Comparison of ENCODE assay signal across 8 cellular contexts in genomic region chr7:73578342-73579124, GRCh38. TPM values are rescaled to one million over a fixed set of nuclear protein-coding genes. Genes with fewer than 3 reads are reported as not detected.
DNase-seq lines count a peak whose midpoint lies in the region; ATAC-seq and TF ChIP-seq lines count a peak whose summit lies in the region.

TBL2 (minus strand) TSS chr7:73578579; CDS start chr7:73578549, 30 bp downstream.

- H3K79me1 ChIP-seq in mesenchymal stem cell (replicated peaks; ENCODE audit: low read length, poor library complexity, severe bottlenecking), result peaks cover 13% of the 10 kb centered on the region

- peak; percentile 99 for DNase-seq in Caco-2
- DNase-seq in HT1080 (ENCODE audit: low read depth), result peak; percentile 96
- DNase-seq in NOMO-1 treated with DMSO at 0.1 percent for 48 hours (lab: John Stamatoyannopoulos, UW; ENCODE audit: unreplicated experiment), result peak; percentile 100
- peak; percentile 97 for DNase-seq in activated CD8-positive, alpha-beta memory T cell treated with anti-CD3 and anti-CD28 coated beads for 4 hours (ENCODE audit: low read depth in 2 of 2)
- DNase-seq in effector memory CD8-positive, alpha-beta T cell, result peak; percentile 99
- DNase-seq in mesenchymal stem cell, result peak; percentile 98
- DNase-seq in stimulated activated CD8-positive, alpha-beta memory T cell treated with anti-CD3 and anti-CD28 coated beads, Interleukin-12 subunit alpha, Interleukin-12 subunit beta, amount 100 ng/mL, for 4 hours (ENCODE audit: low read depth), result peak; percentile 97

- no peaks in the 10 kb centered on the region for H3K27me3 ChIP-seq in Caco-2 (replicated peaks; ENCODE audit: control insufficient read depth, insufficient read depth, low read length)
- no peaks in the 10 kb centered on the region for H3K27me3 ChIP-seq in mesenchymal stem cell (ENCODE audit: control insufficient read depth in 1 of 2, insufficient read depth in 1 of 2, low read length in 2 of 2)

- peak within 1 kb of the TSS; percentile 60 for H3K4me2 ChIP-seq in mesenchymal stem cell (ENCODE audit: low read length, poor library complexity, severe bottlenecking)

- intact Hi-C loops in Caco-2 (cut with micrococcal nuclease; ENCODE audit: unreplicated experiment), result loop anchor here (1.0 to 5.0 kb wide), 4 partner anchors 21 to 249 kb away; partner anchors contain the start of genes BAZ1B, BCL7B and MLXIPL

- peak within 1 kb of the TSS; percentile 75 for H2AFZ ChIP-seq in mesenchymal stem cell (ENCODE audit: low read depth, low read length)

- H3K4me1 ChIP-seq in Caco-2 (peaks cover 8% of the 10 kb centered on the region; the same call in 1 of the 2 replicates), mesenchymal stem cell (ENCODE audit: control insufficient read depth, insufficient read depth, low read depth, low read length) (peaks cover 14% of the 10 kb centered on the region)

- CTCF ChIA-PET in Caco-2 (lab: Charles Lee), result interaction anchor here (0.6 to 1.4 kb wide), 4 partner anchors 9 to 304 kb away, joined by 3 to 8 read pairs (median 4); no protein-coding TSS in a partner anchor

- peak within 1 kb of the TSS; percentile 44 to 97 for H3K18ac ChIP-seq in mesenchymal stem cell (ENCODE audit: low read depth in 1 of 2, low read length in 2 of 2)

- peak within 1 kb of the TSS; percentile 91 to 98 for H3K4ac ChIP-seq in mesenchymal stem cell (ENCODE audit: low read depth in 1 of 2, low read length in 2 of 2)

- H3K9me3 Mint-ChIP-seq in Caco-2 (ENCODE audit: unreplicated experiment), result no peaks in the 10 kb centered on the region
- no peaks in the 10 kb centered on the region for H3K9me3 Mint-ChIP-seq in effector memory CD8-positive, alpha-beta T cell

- peak within 1 kb of the TSS; percentile 71 for H2BK5ac ChIP-seq in mesenchymal stem cell (ENCODE audit: low read depth, low read length, poor library complexity, severe bottlenecking)

- H3K36me3 ChIP-seq in Caco-2 (ENCODE audit: control insufficient read depth, insufficient read depth, low read length) (peaks cover 5% of the 10 kb centered on the region), mesenchymal stem cell (ENCODE audit: control insufficient read depth in 1 of 2, insufficient read depth in 2 of 2, low read depth in 1 of 2, low read length in 2 of 2) (peaks cover 22 to 24% of the 10 kb centered on the region in 2 experiments)

- H2AK5ac ChIP-seq in mesenchymal stem cell (ENCODE audit: low read length, severe bottlenecking), result no peak within 1 kb of the TSS

- H3K4me3 ChIP-seq in Caco-2 (ENCODE audit: low read depth, low read length), result peak within 1 kb of the TSS; percentile 60
- peak within 1 kb of the TSS; percentile 89 to 95 for H3K4me3 ChIP-seq in mesenchymal stem cell (ENCODE audit: insufficient read depth in 1 of 2, low read depth in 1 of 2, low read length in 2 of 2)

- H3K9me3 ChIP-seq in Caco-2, result no peaks in the 10 kb centered on the region
- H3K9me3 ChIP-seq in mesenchymal stem cell (ENCODE audit: control insufficient read depth, low read length), result no peaks in the 10 kb centered on the region

- H3K4me1 Mint-ChIP-seq in Caco-2 (ENCODE audit: low read depth, unreplicated experiment), result peaks cover 8% of the 10 kb centered on the region
- H3K4me1 Mint-ChIP-seq in effector memory CD8-positive, alpha-beta T cell (ENCODE audit: low read depth in 2 of 2), result peaks cover 19 to 22% of the 10 kb centered on the region in 2 donors

- POLR2A ChIA-PET in Caco-2 (lab: Charles Lee), result interaction anchor here (0.5 to 1.4 kb wide), 20 partner anchors 9 to 1908 kb away, joined by 3 to 14 read pairs (median 5); partner anchors contain the start of genes BAZ1B and BCL7B

- peak in 1 of 2 experiments; percentile 30 for TF ChIP-seq CTCF in Caco-2 (IDR thresholded peaks at IDR 0.05; ENCODE audit: insufficient read depth in 1 of 2, low read depth in 1 of 2, low read length in 1 of 2, severe bottlenecking in 1 of 2, unreplicated experiment in 1 of 2)

- no TSS peak for BruUV-seq in Caco-2 (replicated peaks; lab: Mats Ljungman, UMichigan)

- H3K27ac ChIP-seq in mesenchymal stem cell (ENCODE audit: low read length, poor library complexity, severe bottlenecking), result peak within 1 kb of the TSS; percentile 72

- peak within 1 kb of the TSS; percentile 96 for H4K8ac ChIP-seq in mesenchymal stem cell (ENCODE audit: low read length)

- peak within 1 kb of the TSS in 1 of 2 experiments; percentile 95 for H3K23ac ChIP-seq in mesenchymal stem cell (ENCODE audit: low read length in 2 of 2)

- H3K14ac ChIP-seq in mesenchymal stem cell (ENCODE audit: low read length in 2 of 2), result peak within 1 kb of the TSS in 1 of 2 experiments; percentile 99

- under 1% methylated on average over 58 of the region's 75 CpGs for WGBS in mesenchymal stem cell

- H3K27ac Mint-ChIP-seq in Caco-2 (ENCODE audit: unreplicated experiment), result peak within 1 kb of the TSS; percentile 92
- peak within 1 kb of the TSS; percentile 95 for H3K27ac Mint-ChIP-seq in effector memory CD8-positive, alpha-beta T cell

- H2BK15ac ChIP-seq in mesenchymal stem cell (ENCODE audit: low read depth, poor library complexity, severe bottlenecking), result peak within 1 kb of the TSS; percentile 26

- H2BK120ac ChIP-seq in mesenchymal stem cell (ENCODE audit: low read depth, low read length), result peak within 1 kb of the TSS; percentile 1

- peak; percentile 86 for ATAC-seq in GM21360 (IDR thresholded peaks at IDR 0.05; ENCODE audit: unreplicated experiment)
- ATAC-seq in effector memory CD8-positive, alpha-beta T cell (replicated peaks), result peak; percentile 84

- peaks cover 43% of the 10 kb centered on the region for H3K36me3 Mint-ChIP-seq in Caco-2 (ENCODE audit: insufficient read depth, unreplicated experiment)
- H3K36me3 Mint-ChIP-seq in effector memory CD8-positive, alpha-beta T cell (ENCODE audit: insufficient read depth), result peaks cover 29% of the 10 kb centered on the region

- peak within 1 kb of the TSS; percentile 83 for H4K91ac ChIP-seq in mesenchymal stem cell (ENCODE audit: low read length)

- H2BK12ac ChIP-seq in mesenchymal stem cell (ENCODE audit: low read length in 2 of 2), result peak within 1 kb of the TSS in 1 of 2 experiments; percentile 43

- no peaks in the 10 kb centered on the region for H3K27me3 Mint-ChIP-seq in Caco-2 (ENCODE audit: insufficient read depth, unreplicated experiment)
- H3K27me3 Mint-ChIP-seq in effector memory CD8-positive, alpha-beta T cell, result no peaks in the 10 kb centered on the region

- H3K9ac ChIP-seq in mesenchymal stem cell (ENCODE audit: low read length), result peak within 1 kb of the TSS; percentile 96

- H3K4me3 Mint-ChIP-seq in Caco-2 (ENCODE audit: unreplicated experiment), result peak within 1 kb of the TSS; percentile 95
- peak within 1 kb of the TSS; percentile 96 to 98 for H3K4me3 Mint-ChIP-seq in effector memory CD8-positive, alpha-beta T cell

RNA-seq across cellular contexts. Expression of gene TBL2, which starts in this region (rescaled TPM):
- total RNA-seq in Caco-2 (2022), result 74.8 and 76.8 TPM in 2 replicates
- 34.7 and 57.3 TPM in 2 replicates for total RNA-seq in HT1080 (2014; rRNA removed; shearing (Covaris generic))
- 34.4 and 34.6 TPM in 2 replicates for polyA plus RNA-seq in HT1080 (2015; cell fraction: cytosol; rRNA removed)
- polyA plus RNA-seq in HT1080 (2015; cell fraction: nucleus; rRNA removed), result 49.9 and 51.7 TPM in 2 replicates
- 39.1 TPM for polyA plus RNA-seq in mesenchymal stem cell (2013, experiment 1 of 2)
- 42.0 TPM for polyA plus RNA-seq in mesenchymal stem cell (2013, experiment 2 of 2)

Comparison
In these comparisons a context has a peak if more than half of its experiments do, and no peak if none do; other contexts are left out.
1. Peak in every context shown above with its lines: DNase-seq, ATAC-seq, H3K4me3 ChIP-seq and H3K27ac ChIP-seq.